9 cellular contexts compared by ENCODE assay signal in the genomic region with DNA sequence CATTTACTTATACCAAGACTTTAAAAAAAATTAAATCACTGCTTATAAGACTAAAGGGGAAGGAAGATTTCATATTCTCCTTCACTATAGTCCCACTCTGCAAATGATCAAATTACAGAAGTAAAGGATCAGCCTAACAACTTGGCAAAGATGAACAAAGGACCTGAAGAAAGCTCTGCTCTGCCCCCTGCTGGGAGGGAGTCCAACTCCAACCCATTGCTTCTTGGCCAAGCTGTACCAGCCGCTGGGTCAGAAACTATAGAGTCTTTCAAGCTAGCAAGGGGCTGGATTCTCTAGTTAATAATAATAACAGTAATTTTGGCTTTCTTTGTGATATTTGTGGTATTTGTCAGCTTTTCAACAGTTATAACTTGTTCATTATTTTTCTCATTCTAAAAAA.
DNase-seq lines count a peak whose midpoint lies in the region; ATAC-seq, FAIRE-seq and TF ChIP-seq lines count a peak whose summit lies in the region.
"Had no signal": no experiment of that assay in that cellular context is flagged by ENCODE, and none has a peak within 500 bp of the region (broad histone marks: within the 10 kb centered on the region; RNA-seq: fewer than 3 reads in every experiment).

No MANE protein-coding gene starts in this region.

- TF ChIP-seq POLR2A in GM12878 (IDR thresholded peaks at IDR 0.05; ENCODE audit: low read depth, low read length): no peak

- CTCF ChIA-PET in GM12878 (lab: Yijun Ruan, JAX): interaction anchor here (0.6 to 1.6 kb wide), 5 partner anchors 8 to 1754 kb away, joined by 3 to 5 read pairs (median 3); no protein-coding TSS in a partner anchor

- intact Hi-C loops in GM12878 (cut with micrococcal nuclease; ENCODE audit: unreplicated experiment): loop anchor here (5.0 kb wide), 1 partner anchor 1416 kb away; no protein-coding TSS in a partner anchor
- intact Hi-C loops in tibial artery (cut with DNase I; ENCODE audit: low total_unique reads): no loop called here

- no peaks in the 10 kb centered on the region for H4K20me1 ChIP-seq in GM12878 (ENCODE audit: control insufficient read depth, insufficient read depth)

- RAD21 ChIA-PET in GM12878 (lab: Charles Lee; ENCODE audit: unreplicated experiment): interaction anchor here (0.8 to 0.9 kb wide), 2 partner anchors 1333 to 1754 kb away, joined by 3 read pairs; no protein-coding TSS in a partner anchor

- no peak overlapping the region for H3K9ac ChIP-seq in GM12878 (ENCODE audit: control insufficient read depth, insufficient read depth, low read length)

- H3K27me3 ChIP-seq in GM12878 (replicated peaks in 1 of 2; ENCODE audit: control insufficient read depth in 2 of 2, insufficient read depth in 2 of 2, low read length in 1 of 2): no peaks in the 10 kb centered on the region
- H3K27me3 ChIP-seq in tibial artery: no peaks in the 10 kb centered on the region
- H3K27me3 ChIP-seq: upper lobe of left lung had no signal

- in situ Hi-C loops in GM12878 (cut with MboI): loop anchor here (10.0 kb wide), 1 partner anchor 1414 kb away; no protein-coding TSS in a partner anchor

- TF ChIP-seq RAD21 in GM12878 (IDR thresholded peaks at IDR 0.05; ENCODE audit: insufficient read depth, low read depth, low read length): peak; percentile 17; the same call in 1 of the 2 replicates

- H2AFZ ChIP-seq in GM12878 (ENCODE audit: control insufficient read depth, low read depth, low read length): no peak overlapping the region

- TF ChIP-seq EP300 in GM12878 (IDR thresholded peaks at IDR 0.05; ENCODE audit: borderline replicate concordance in 1 of 2, control insufficient read depth in 1 of 2, low read depth in 2 of 2, low read length in 2 of 2): no peak

- POLR2A ChIA-PET in GM12878 (lab: Charles Lee): no interaction called here

- 0% methylated on average over 1 of the region's 1 CpG for WGBS in GM12878 (ENCODE audit: insufficient coverage, insufficient replicate concordance, low lambda C conversion rate, missing lambda C conversion rate)

- SMC1A ChIA-PET in GM12878 (lab: Charles Lee; ENCODE audit: uncharacterized antibody, unreplicated experiment): interaction anchor here (1.1 kb wide), 1 partner anchor 1416 kb away, joined by 3 read pairs; no protein-coding TSS in a partner anchor

- H3K9me3 ChIP-seq in GM12878 (replicated peaks; ENCODE audit: control insufficient read depth, insufficient read depth, low read length) (no peaks in the 10 kb centered on the region), tibial artery (no peaks in the 10 kb centered on the region)
- H3K9me3 ChIP-seq: upper lobe of left lung had no signal

- no peaks in the 10 kb centered on the region for H3K4me1 ChIP-seq in GM12878 (ENCODE audit: control insufficient read depth, insufficient read depth, low read length)
- H3K4me1 ChIP-seq in tibial artery: no peaks in the 10 kb centered on the region
- H3K4me1 ChIP-seq: upper lobe of left lung had no signal

- H3K36me3 ChIP-seq in GM12878 (ENCODE audit: control insufficient read depth in 2 of 2, insufficient read depth in 2 of 2, low read length in 1 of 2) (no peaks in the 10 kb centered on the region), tibial artery (no peaks in the 10 kb centered on the region)
- H3K36me3 ChIP-seq: upper lobe of left lung had no signal

- BruUV-seq in GM12878 (replicated peaks; lab: Mats Ljungman, UMichigan): no TSS peak

- H3K4me3 ChIP-seq in GM12878 (no peak overlapping the region), tibial artery (no peak overlapping the region)
- H3K4me3 ChIP-seq: upper lobe of left lung had no signal

- ATAC-seq in GM12878 (peak; percentile 82), HG03457 (IDR thresholded peaks at IDR 0.05; ENCODE audit: unreplicated experiment) (no peak), HG02623 (IDR thresholded peaks at IDR 0.05; ENCODE audit: unreplicated experiment) (no peak)

- TF ChIP-seq CTCF in GM12878 (IDR thresholded peaks at IDR 0.05 in 2 of 3, conservative IDR thresholded peaks at IDR 0.05 in 1 of 3; ENCODE audit: control insufficient read depth in 2 of 3, extremely low read depth in 1 of 3, insufficient read depth in 1 of 3, low read depth in 3 of 3, low read length in 3 of 3): peak; percentile 41 to 61 (median 49)
- TF ChIP-seq CTCF in tibial artery (IDR thresholded peaks at IDR 0.05): no peak

- H3K4me2 ChIP-seq in GM12878 (ENCODE audit: control insufficient read depth, insufficient read depth): no peak overlapping the region

- FAIRE-seq in GM12878 (lab: Jason Lieb, UNC): no peak

- no peaks in the 10 kb centered on the region for H3K79me2 ChIP-seq in GM12878 (ENCODE audit: control insufficient read depth, insufficient read depth, low read length)

- H3K27ac ChIP-seq in GM12878 (ENCODE audit: control insufficient read depth, insufficient read depth) (no peak overlapping the region), tibial artery (no peak overlapping the region)
- H3K27ac ChIP-seq: upper lobe of left lung had no signal

- DNase-seq in COR-L47 (lab: John Stamatoyannopoulos, UW): peak; percentile 3
- DNase-seq in GM19238 (ENCODE audit: insufficient read length, low spot score): peak; percentile 2
- peak; percentile 26 for DNase-seq in M059J (ENCODE audit: low read depth)
- DNase-seq in GM12878 (ENCODE audit: low read depth, low spot score): no peak
- peak; percentile 43 to 46 for DNase-seq in lung microvascular endothelial cell (ENCODE audit: low read depth in 2 of 2)
- DNase-seq in tibial artery: no peak
- DNase-seq: upper lobe of left lung had no signal

TF ChIP-seq in GM12878, 131 proteins besides CTCF, POLR2A, EP300 and RAD21:
- TF ChIP-seq NRF1 (conservative IDR thresholded peaks at IDR 0.05; ENCODE audit: low read depth, low read length) (no peak), RCOR1 (conservative IDR thresholded peaks at IDR 0.05; ENCODE audit: low read depth, low read length) (no peak), SMC3 (IDR thresholded peaks at IDR 0.05; ENCODE audit: borderline replicate concordance, low read length) (peak; percentile 41; the same call in 1 of the 2 replicates)

Comparison
In these comparisons a context has a peak if more than half of its experiments do, and no peak if none do; other contexts are left out.
1. DNase-seq: peak in COR-L47 (single experiment), GM19238 (single experiment), M059J (single experiment) and lung microvascular endothelial cell (2 of 2); none in GM12878 (single experiment) and tibial artery (0 of 2).
2. CTCF ChIP-seq: peak in GM12878 (3 of 3); none in tibial artery (0 of 2).